2 cellular contexts compared by ENCODE assay signal in the genomic region with DNA sequence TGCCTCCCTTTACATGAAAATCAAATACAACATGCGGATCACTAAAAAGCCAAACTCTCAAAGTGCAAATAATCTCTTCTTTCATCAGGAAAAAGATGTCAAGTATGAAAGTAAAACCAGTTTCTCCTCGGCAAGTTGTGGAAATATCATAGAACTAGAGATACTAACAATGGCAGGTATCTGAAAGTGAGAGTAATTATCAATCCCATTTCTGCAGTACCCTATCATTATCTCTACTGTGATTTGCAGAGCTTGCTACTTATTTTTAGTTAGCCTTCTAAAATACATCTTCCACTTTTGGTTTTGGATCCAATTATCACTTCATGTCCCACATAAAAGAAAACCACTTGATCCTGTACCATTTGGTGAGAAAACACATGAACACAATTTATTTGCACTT.
TF ChIP-seq lines count a peak whose summit lies in the region.

No MANE protein-coding gene starts in this region.

TF ChIP-seq in SK-N-SH, 30 proteins besides CTCF, POLR2A, EP300 and RAD21 (continued from another document):
- TF ChIP-seq, protein P1, sequence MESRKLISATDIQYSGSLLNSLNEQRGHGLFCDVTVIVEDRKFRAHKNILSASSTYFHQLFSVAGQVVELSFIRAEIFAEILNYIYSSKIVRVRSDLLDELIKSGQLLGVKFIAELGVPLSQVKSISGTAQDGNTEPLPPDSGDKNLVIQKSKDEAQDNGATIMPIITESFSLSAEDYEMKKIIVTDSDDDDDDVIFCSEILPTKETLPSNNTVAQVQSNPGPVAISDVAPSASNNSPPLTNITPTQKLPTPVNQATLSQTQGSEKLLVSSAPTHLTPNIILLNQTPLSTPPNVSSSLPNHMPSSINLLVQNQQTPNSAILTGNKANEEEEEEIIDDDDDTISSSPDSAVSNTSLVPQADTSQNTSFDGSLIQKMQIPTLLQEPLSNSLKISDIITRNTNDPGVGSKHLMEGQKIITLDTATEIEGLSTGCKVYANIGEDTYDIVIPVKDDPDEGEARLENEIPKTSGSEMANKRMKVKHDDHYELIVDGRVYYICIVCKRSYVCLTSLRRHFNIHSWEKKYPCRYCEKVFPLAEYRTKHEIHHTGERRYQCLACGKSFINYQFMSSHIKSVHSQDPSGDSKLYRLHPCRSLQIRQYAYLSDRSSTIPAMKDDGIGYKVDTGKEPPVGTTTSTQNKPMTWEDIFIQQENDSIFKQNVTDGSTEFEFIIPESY (IDR thresholded peaks at IDR 0.05; ENCODE audit: borderline replicate concordance, low read depth): no peak
- no peak for TF ChIP-seq MXI1 (IDR thresholded peaks at IDR 0.05; ENCODE audit: low read depth, low read length)
- TF ChIP-seq, protein P2, sequence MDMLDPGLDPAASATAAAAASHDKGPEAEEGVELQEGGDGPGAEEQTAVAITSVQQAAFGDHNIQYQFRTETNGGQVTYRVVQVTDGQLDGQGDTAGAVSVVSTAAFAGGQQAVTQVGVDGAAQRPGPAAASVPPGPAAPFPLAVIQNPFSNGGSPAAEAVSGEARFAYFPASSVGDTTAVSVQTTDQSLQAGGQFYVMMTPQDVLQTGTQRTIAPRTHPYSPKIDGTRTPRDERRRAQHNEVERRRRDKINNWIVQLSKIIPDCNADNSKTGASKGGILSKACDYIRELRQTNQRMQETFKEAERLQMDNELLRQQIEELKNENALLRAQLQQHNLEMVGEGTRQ (IDR thresholded peaks at IDR 0.05; ENCODE audit: borderline replicate concordance, low read depth, low read length): no peak
- no peak for TF ChIP-seq FOSL2 (IDR thresholded peaks at IDR 0.05; ENCODE audit: borderline replicate concordance, low read depth)
- TF ChIP-seq TEAD4 (IDR thresholded peaks at IDR 0.05; ENCODE audit: borderline replicate concordance, insufficient read depth): no peak

TF ChIP-seq in SK-N-SH treated with all-trans-retinoic acid at 6 μM for 48 hours, 23 proteins besides CTCF, POLR2A, EP300 and RAD21 (continued from another document):
- TF ChIP-seq CREB5 (CRISPR knock-in tag; IDR thresholded peaks at IDR 0.05; ENCODE audit: low read depth) (no peak), CSDC2 (CRISPR knock-in tag; IDR thresholded peaks at IDR 0.05) (no peak), PPARA (CRISPR knock-in tag; IDR thresholded peaks at IDR 0.05; ENCODE audit: borderline replicate concordance) (no peak), ZNF70 (CRISPR knock-in tag; IDR thresholded peaks at IDR 0.05) (no peak), BACH2 (CRISPR knock-in tag; IDR thresholded peaks at IDR 0.05; ENCODE audit: borderline replicate concordance) (no peak), ARNTL (CRISPR knock-in tag; IDR thresholded peaks at IDR 0.05; ENCODE audit: borderline replicate concordance, low read depth) (no peak), RARB (CRISPR knock-in tag; IDR thresholded peaks at IDR 0.05) (no peak), ZNF8 (CRISPR knock-in tag; IDR thresholded peaks at IDR 0.05) (no peak)
